Comparison of ENCODE assay signal across 1 cellular context in the genomic region with DNA sequence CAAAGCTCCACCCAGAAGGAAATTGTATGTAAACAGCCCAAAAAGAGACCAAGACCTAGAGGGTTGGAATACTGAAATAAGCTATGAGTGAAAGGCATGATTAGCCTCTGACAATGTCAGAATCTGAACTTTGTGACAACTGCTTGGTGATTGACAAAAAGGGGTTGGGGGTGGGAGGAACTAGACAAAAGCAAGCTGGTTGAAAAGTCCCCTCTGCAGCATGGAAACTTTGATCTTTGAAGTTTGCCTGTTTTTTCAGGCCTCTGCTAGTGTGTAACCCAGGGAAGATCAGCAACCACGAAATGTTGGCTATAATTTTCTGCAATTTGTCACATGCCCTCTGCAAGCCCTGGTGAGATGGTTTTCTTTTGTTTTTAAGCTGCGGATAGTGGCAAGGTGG.
A peak's percentile ranks its signal among the peaks of the same experiment; 100 is the strongest.
TF ChIP-seq lines count a peak whose summit lies in the region.

No MANE protein-coding gene starts in this region.

TF ChIP-seq in HepG2, 621 proteins besides CTCF, POLR2A, EP300 and RAD21 (continued from another document and continues in another):
- TF ChIP-seq, protein P1, sequence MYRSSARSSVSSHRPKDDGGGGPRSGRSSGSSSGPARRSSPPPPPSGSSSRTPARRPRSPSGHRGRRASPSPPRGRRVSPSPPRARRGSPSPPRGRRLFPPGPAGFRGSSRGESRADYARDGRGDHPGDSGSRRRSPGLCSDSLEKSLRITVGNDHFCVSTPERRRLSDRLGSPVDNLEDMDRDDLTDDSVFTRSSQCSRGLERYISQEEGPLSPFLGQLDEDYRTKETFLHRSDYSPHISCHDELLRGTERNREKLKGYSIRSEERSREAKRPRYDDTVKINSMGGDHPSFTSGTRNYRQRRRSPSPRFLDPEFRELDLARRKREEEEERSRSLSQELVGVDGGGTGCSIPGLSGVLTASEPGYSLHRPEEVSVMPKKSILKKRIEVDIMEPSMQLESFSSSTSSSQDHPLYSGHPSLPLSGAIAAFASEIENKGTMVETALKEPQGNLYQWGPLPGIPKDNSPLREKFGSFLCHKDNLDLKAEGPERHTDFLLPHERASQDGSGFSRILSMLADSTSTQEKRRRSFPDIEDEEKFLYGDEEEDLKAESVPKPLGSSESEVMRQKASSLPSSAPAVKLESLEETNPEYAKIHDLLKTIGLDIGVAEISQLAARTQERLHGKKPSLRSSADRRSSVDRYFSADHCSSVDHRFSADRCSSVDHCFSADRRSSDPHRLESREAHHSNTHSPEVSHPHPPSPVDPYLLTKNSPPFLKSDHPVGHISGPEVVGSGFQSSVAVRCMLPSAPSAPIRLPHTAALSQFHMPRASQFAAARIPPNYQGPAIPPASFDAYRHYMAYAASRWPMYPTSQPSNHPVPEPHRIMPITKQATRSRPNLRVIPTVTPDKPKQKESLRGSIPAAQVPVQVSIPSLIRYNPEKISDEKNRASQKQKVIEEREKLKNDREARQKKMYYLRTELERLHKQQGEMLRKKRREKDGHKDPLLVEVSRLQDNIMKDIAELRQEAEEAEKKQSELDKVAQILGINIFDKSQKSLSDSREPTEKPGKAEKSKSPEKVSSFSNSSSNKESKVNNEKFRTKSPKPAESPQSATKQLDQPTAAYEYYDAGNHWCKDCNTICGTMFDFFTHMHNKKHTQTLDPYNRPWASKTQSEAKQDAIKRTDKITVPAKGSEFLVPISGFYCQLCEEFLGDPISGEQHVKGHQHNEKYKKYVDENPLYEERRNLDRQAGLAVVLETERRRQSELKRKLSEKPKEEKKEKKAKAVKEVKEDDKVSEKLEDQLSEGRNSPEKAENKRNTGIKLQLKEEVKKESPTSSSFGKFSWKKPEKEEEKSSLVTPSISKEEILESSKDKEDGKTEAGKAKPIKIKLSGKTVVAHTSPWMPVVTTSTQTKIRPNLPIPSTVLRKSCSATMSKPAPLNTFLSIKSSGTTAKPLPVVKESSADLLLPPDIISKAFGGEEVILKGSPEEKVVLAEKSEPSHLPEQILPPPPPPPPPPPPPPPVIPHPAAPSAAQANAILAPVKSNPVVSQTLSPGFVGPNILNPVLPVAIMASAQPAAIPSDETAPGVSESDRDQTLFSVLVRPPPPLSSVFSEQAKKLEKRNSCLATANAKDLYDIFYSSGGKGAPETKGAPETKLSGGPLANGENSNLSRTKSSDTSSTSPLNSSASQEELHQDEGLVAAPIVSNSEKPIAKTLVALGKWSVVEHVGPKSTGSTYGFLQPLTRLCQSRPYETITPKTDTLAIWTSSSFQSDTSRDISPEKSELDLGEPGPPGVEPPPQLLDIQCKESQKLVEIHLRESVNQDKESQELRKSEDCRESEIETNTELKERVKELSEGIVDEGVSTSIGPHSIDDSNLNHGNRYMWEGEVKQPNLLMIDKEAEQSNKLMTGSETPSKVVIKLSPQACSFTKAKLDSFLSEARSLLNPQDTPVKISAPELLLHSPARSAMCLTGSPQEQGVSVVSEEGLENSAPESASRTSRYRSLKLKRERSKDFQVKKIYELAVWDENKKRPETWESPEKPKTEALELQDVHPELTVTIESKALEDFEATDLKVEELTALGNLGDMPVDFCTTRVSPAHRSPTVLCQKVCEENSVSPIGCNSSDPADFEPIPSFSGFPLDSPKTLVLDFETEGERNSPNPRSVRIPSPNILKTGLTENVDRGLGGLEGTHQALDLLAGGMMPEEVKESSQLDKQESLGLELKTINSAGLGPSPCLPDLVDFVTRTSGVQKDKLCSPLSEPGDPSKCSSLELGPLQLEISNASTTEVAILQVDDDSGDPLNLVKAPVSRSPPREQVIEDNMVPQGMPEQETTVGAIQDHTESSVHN (CRISPR knock-in tag; IDR thresholded peaks at IDR 0.05) = no peak
- TF ChIP-seq IKZF1 (IDR thresholded peaks at IDR 0.05) (no peak), ZNF546 (CRISPR knock-in tag; conservative IDR thresholded peaks at IDR 0.05) (no peak), TEAD3 (CRISPR knock-in tag; optimal IDR thresholded peaks at IDR 0.05; ENCODE audit: borderline replicate concordance) (peak; percentile 7), ZNF878 (CRISPR knock-in tag; IDR thresholded peaks at IDR 0.05) (peak; percentile 42; the same call in 1 of the 2 replicates), PITX1 (CRISPR knock-in tag; IDR thresholded peaks at IDR 0.05) (no peak), MBNL3 (CRISPR knock-in tag; conservative IDR thresholded peaks at IDR 0.05) (no peak), RXRB (CRISPR knock-in tag; IDR thresholded peaks at IDR 0.05; ENCODE audit: borderline replicate concordance) (peak; percentile 26; the same call in 1 of the 2 replicates), AGO2 (optimal IDR thresholded peaks at IDR 0.05; ENCODE audit: low read depth, low read length) (no peak), LCORL (IDR thresholded peaks at IDR 0.05) (no peak), LCORL (CRISPR knock-in tag; IDR thresholded peaks at IDR 0.05) (0 out of 2 replicates have a peak, but pooled peaks have one; percentile 26), TRIM24 (CRISPR knock-in tag; IDR thresholded peaks at IDR 0.05) (no peak), ZNF205 (CRISPR knock-in tag; IDR thresholded peaks at IDR 0.05) (no peak), MTA1 (CRISPR knock-in tag; IDR thresholded peaks at IDR 0.05; ENCODE audit: borderline replicate concordance) (no peak), SIX4 (CRISPR knock-in tag; IDR thresholded peaks at IDR 0.05) (no peak), PAX8 (CRISPR knock-in tag; IDR thresholded peaks at IDR 0.05; ENCODE audit: borderline replicate concordance) (no peak), HOXD1 (CRISPR knock-in tag; IDR thresholded peaks at IDR 0.05) (no peak), ZNF709 (CRISPR knock-in tag; IDR thresholded peaks at IDR 0.05) (no peak), DPF2 (CRISPR knock-in tag; IDR thresholded peaks at IDR 0.05; ENCODE audit: borderline replicate concordance, low read depth) (0 out of 2 replicates have a peak, but pooled peaks have one; percentile 12), JDP2 (CRISPR knock-in tag; IDR thresholded peaks at IDR 0.05; ENCODE audit: borderline replicate concordance) (no peak), IRF2 (CRISPR knock-in tag; IDR thresholded peaks at IDR 0.05) (peak; percentile 50; the same call in 1 of the 2 replicates), ZNF331 (CRISPR knock-in tag; IDR thresholded peaks at IDR 0.05) (no peak), SETDB1 (CRISPR knock-in tag; IDR thresholded peaks at IDR 0.05; ENCODE audit: borderline replicate concordance) (no peak), ZNF501 (CRISPR knock-in tag; IDR thresholded peaks at IDR 0.05) (no peak), SOX5 (CRISPR knock-in tag; IDR thresholded peaks at IDR 0.05; ENCODE audit: borderline replicate concordance) (peak; percentile 55), KDM1A (CRISPR knock-in tag; IDR thresholded peaks at IDR 0.05) (no peak), ASH2L (IDR thresholded peaks at IDR 0.05; ENCODE audit: insufficient read length, low read depth, low read length) (peak; percentile 88)
- TF ChIP-seq, protein P2, sequence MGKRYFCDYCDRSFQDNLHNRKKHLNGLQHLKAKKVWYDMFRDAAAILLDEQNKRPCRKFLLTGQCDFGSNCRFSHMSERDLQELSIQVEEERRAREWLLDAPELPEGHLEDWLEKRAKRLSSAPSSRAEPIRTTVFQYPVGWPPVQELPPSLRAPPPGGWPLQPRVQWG (CRISPR knock-in tag; IDR thresholded peaks at IDR 0.05; ENCODE audit: borderline replicate concordance, low read depth) = no peak
- TF ChIP-seq, protein P3, sequence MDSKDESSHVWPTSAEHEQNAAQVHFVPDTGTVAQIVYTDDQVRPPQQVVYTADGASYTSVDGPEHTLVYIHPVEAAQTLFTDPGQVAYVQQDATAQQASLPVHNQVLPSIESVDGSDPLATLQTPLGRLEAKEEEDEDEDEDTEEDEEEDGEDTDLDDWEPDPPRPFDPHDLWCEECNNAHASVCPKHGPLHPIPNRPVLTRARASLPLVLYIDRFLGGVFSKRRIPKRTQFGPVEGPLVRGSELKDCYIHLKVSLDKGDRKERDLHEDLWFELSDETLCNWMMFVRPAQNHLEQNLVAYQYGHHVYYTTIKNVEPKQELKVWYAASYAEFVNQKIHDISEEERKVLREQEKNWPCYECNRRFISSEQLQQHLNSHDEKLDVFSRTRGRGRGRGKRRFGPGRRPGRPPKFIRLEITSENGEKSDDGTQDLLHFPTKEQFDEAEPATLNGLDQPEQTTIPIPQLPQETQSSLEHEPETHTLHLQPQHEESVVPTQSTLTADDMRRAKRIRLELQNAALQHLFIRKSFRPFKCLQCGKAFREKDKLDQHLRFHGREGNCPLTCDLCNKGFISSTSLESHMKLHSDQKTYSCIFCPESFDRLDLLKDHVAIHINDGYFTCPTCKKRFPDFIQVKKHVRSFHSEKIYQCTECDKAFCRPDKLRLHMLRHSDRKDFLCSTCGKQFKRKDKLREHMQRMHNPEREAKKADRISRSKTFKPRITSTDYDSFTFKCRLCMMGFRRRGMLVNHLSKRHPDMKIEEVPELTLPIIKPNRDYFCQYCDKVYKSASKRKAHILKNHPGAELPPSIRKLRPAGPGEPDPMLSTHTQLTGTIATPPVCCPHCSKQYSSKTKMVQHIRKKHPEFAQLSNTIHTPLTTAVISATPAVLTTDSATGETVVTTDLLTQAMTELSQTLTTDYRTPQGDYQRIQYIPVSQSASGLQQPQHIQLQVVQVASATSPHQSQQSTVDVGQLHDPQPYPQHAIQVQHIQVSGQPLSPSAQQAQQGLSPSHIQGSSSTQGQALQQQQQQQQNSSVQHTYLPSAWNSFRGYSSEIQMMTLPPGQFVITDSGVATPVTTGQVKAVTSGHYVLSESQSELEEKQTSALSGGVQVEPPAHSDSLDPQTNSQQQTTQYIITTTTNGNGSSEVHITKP (CRISPR knock-in tag; IDR thresholded peaks at IDR 0.05; ENCODE audit: low read depth) = no peak
- TF ChIP-seq, protein P4, sequence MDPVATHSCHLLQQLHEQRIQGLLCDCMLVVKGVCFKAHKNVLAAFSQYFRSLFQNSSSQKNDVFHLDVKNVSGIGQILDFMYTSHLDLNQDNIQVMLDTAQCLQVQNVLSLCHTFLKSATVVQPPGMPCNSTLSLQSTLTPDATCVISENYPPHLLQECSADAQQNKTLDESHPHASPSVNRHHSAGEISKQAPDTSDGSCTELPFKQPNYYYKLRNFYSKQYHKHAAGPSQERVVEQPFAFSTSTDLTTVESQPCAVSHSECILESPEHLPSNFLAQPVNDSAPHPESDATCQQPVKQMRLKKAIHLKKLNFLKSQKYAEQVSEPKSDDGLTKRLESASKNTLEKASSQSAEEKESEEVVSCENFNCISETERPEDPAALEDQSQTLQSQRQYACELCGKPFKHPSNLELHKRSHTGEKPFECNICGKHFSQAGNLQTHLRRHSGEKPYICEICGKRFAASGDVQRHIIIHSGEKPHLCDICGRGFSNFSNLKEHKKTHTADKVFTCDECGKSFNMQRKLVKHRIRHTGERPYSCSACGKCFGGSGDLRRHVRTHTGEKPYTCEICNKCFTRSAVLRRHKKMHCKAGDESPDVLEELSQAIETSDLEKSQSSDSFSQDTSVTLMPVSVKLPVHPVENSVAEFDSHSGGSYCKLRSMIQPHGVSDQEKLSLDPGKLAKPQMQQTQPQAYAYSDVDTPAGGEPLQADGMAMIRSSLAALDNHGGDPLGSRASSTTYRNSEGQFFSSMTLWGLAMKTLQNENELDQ (CRISPR knock-in tag; IDR thresholded peaks at IDR 0.05; ENCODE audit: borderline replicate concordance) = no peak
- TF ChIP-seq, protein P5, sequence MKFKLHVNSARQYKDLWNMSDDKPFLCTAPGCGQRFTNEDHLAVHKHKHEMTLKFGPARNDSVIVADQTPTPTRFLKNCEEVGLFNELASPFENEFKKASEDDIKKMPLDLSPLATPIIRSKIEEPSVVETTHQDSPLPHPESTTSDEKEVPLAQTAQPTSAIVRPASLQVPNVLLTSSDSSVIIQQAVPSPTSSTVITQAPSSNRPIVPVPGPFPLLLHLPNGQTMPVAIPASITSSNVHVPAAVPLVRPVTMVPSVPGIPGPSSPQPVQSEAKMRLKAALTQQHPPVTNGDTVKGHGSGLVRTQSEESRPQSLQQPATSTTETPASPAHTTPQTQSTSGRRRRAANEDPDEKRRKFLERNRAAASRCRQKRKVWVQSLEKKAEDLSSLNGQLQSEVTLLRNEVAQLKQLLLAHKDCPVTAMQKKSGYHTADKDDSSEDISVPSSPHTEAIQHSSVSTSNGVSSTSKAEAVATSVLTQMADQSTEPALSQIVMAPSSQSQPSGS (CRISPR knock-in tag; IDR thresholded peaks at IDR 0.05) = no peak
- TF ChIP-seq, protein P6, sequence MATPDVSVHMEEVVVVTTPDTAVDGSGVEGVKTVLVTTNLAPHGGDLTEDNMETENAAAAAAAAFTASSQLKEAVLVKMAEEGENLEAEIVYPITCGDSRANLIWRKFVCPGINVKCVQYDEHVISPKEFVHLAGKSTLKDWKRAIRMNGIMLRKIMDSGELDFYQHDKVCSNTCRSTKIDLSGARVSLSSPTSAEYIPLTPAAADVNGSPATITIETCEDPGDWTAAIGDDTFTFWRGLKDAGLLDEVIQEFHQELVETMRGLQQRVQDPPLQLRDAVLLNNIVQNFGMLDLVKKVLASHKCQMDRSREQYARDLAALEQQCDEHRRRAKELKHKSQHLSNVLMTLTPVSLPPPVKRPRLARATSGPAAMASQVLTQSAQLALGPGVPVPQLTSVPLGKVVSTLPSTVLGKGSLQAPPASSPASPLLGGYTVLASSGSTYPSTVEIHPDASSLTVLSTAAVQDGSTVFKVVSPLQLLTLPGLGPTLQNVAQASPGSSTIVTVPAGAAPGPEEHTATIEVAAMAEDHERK (CRISPR knock-in tag; IDR thresholded peaks at IDR 0.05; ENCODE audit: low read depth) = no peak
- TF ChIP-seq, protein P7, sequence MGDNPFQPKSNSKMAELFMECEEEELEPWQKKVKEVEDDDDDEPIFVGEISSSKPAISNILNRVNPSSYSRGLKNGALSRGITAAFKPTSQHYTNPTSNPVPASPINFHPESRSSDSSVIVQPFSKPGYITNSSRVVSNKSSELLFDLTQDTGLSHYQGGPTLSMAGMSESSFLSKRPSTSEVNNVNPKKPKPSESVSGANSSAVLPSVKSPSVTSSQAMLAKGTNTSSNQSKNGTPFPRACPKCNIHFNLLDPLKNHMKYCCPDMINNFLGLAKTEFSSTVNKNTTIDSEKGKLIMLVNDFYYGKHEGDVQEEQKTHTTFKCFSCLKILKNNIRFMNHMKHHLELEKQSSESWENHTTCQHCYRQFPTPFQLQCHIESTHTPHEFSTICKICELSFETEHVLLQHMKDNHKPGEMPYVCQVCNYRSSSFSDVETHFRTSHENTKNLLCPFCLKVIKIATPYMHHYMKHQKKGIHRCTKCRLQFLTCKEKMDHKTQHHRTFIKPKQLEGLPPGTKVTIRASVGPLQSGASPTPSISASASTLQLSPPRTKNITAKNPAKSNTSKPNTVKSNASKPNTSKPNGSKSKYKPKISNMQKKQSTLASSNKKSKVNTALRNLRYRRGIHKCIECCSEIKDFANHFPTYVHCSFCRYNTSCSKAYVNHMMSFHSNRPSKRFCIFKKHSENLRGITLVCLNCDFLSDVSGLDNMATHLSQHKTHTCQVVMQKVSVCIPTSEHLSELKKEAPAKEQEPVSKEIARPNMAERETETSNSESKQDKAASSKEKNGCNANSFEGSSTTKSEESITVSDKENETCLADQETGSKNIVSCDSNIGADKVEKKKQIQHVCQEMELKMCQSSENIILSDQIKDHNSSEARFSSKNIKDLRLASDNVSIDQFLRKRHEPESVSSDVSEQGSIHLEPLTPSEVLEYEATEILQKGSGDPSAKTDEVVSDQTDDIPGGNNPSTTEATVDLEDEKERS (CRISPR knock-in tag; IDR thresholded peaks at IDR 0.05) = no peak
